Comparison of ENCODE assay signal across 25 cellular contexts in genomic region chr14:95611293-95611880, GRCh38.
DNase-seq lines count a peak whose midpoint lies in the region; ATAC-seq, FAIRE-seq and TF ChIP-seq lines count a peak whose summit lies in the region.
"Had no signal": no experiment of that assay in that cellular context is flagged by ENCODE, and none has a peak within 500 bp of the region (broad histone marks: within the 10 kb centered on the region; RNA-seq: fewer than 3 reads in every experiment).

No MANE protein-coding gene starts in this region.

- FAIRE-seq in bronchial epithelial cell (lab: Jason Lieb, UNC): no peak
- FAIRE-seq: colon, GM12892 had no signal

- H3K36me3 ChIP-seq in bronchial epithelial cell (ENCODE audit: control insufficient read depth, insufficient read depth, low read length): no peaks in the 10 kb centered on the region
- H3K36me3 ChIP-seq: vagina had no signal

- TF ChIP-seq CTCF in GM12875 (IDR thresholded peaks at IDR 0.05; ENCODE audit: borderline replicate concordance, insufficient read depth, low read depth, low read length): peak; percentile 36; the same call in 1 of the 2 replicates
- TF ChIP-seq CTCF in bronchial epithelial cell (IDR thresholded peaks at IDR 0.05; ENCODE audit: insufficient read depth, low read length, severe bottlenecking): no peak

- no peak overlapping the region for H3K4me3 ChIP-seq in GM12875 (ENCODE audit: low read depth, low read length)
- no peak overlapping the region for H3K4me3 ChIP-seq in bronchial epithelial cell (ENCODE audit: low read depth, low read length)
- H3K4me3 ChIP-seq: testis, vagina had no signal

- no peak for TF ChIP-seq EP300 in Ishikawa (IDR thresholded peaks at IDR 0.05; ENCODE audit: borderline replicate concordance)

- no peak for ATAC-seq in stimulated activated naive CD8-positive, alpha-beta T cell treated with anti-CD3 and anti-CD28 coated beads, Interleukin-15, Interleukin-2, amounts not matched to agents 100 U/mL and 50 U/mL, for 24 hours
- ATAC-seq in HG02571 (IDR thresholded peaks at IDR 0.05; ENCODE audit: unreplicated experiment): no peak
- ATAC-seq: left lobe of liver; Right ventricle myocardium inferior; stimulated activated effector memory CD8-positive, alpha-beta T cell treated with anti-CD3 and anti-CD28 coated beads, Interleukin-12 subunit alpha, Interleukin-12 subunit beta, amount 100 ng/mL, for 72 hours had no signal

- no peaks in the 10 kb centered on the region for H3K27me3 ChIP-seq in bronchial epithelial cell (ENCODE audit: control insufficient read depth, insufficient read depth, low read length)
- H3K27me3 ChIP-seq: testis, vagina had no signal

- peak; percentile 57 for TF ChIP-seq RAD21 in Ishikawa (IDR thresholded peaks at IDR 0.05; ENCODE audit: low read depth)

- DNase-seq in DMS53 (lab: John Stamatoyannopoulos, UW) (peak; percentile 33), DMS53 treated with DMSO at 0.1 percent for 48 hours (lab: John Stamatoyannopoulos, UW; ENCODE audit: unreplicated experiment) (no peak), bronchial epithelial cell (ENCODE audit: low read depth) (peak; percentile 5)
- no peak for DNase-seq in activated CD4-positive, alpha-beta T cell treated with anti-CD3 and anti-CD28 coated beads for 1 hour
- no peak for DNase-seq in stimulated activated naive CD8-positive, alpha-beta T cell treated with anti-CD3 and anti-CD28 coated beads, Interleukin-15, Interleukin-2, amounts not matched to agents 100 U/mL and 50 U/mL, for 24 hours
- DNase-seq: 8988T; activated CD4-positive, alpha-beta T cell treated with anti-CD3 and anti-CD28 coated beads, Interleukin-2, amount 10 ng/mL, durations not matched to agents 7 days and 5 days; activated CD8-positive, alpha-beta memory T cell treated with anti-CD3 and anti-CD28 coated beads, Interleukin-2, amount 50 U/mL, for 4 hours; activated effector memory CD4-positive, alpha-beta T cell treated with Interleukin-2 at 50 U/mL for 16 hours; AML-193; glutamatergic neuron; KBM-7; MV-4-11; NCI-H2081 treated with DMSO at 0.1 percent for 48 hours; NCI-H510A; testis had no signal

TF ChIP-seq in Ishikawa, 13 proteins besides CTCF, POLR2A, EP300 and RAD21:
- TF ChIP-seq EGR1 (IDR thresholded peaks at IDR 0.05) (no peak), TAF1 (IDR thresholded peaks at IDR 0.05; ENCODE audit: low read depth) (no peak), CREB1 (IDR thresholded peaks at IDR 0.05; ENCODE audit: low read depth) (no peak), TEAD4 (IDR thresholded peaks at IDR 0.05) (no peak), NFIC (IDR thresholded peaks at IDR 0.05) (no peak), MAX (IDR thresholded peaks at IDR 0.05) (no peak), FOXM1 (IDR thresholded peaks at IDR 0.05; ENCODE audit: borderline replicate concordance, low read depth) (no peak), TCF12 (IDR thresholded peaks at IDR 0.05; ENCODE audit: low read depth) (no peak), CEBPB (IDR thresholded peaks at IDR 0.05) (no peak), USF1 (IDR thresholded peaks at IDR 0.05) (no peak), YY1 (IDR thresholded peaks at IDR 0.05; ENCODE audit: low read depth) (no peak), REST (IDR thresholded peaks at IDR 0.05; ENCODE audit: low read depth) (no peak)

Comparison
In these comparisons a context has a peak if more than half of its experiments do, and no peak if none do; other contexts are left out.
1. DNase-seq: peak in DMS53 (single experiment) and bronchial epithelial cell (single experiment); none in DMS53 treated with DMSO at 0.1 percent for 48 hours (single experiment), activated CD4-positive, alpha-beta T cell treated with anti-CD3 and anti-CD28 coated beads for 1 hour (single experiment) and stimulated activated naive CD8-positive, alpha-beta T cell treated with anti-CD3 and anti-CD28 coated beads, Interleukin-15, Interleukin-2, amounts not matched to agents 100 U/mL and 50 U/mL, for 24 hours (single experiment).